15 cellular contexts compared by ENCODE assay signal in the genomic region with DNA sequence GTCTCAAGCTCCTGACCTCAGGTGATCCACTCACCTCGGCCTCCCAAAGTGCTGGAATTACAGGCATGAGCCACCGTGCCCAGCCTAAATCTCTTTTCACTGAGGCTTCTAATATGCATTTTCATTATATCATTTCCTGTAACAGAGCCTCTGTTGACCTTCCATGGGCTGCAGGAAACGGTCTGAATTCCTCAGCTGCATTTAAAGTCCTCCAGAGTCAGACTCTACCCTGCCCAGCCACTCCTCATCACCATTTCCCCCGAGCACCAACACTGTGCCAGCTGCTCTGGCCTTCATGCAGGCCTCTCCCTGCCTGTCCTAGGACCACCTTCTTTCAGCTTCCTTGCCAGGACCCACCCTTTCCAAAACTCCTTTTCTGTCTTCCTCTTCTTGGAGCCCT. TPM values are rescaled to one million over a fixed set of nuclear protein-coding genes. Genes with fewer than 3 reads are reported as not detected.
DNase-seq lines count a peak whose midpoint lies in the region; ATAC-seq and TF ChIP-seq lines count a peak whose summit lies in the region.
"Had no signal": no experiment of that assay in that cellular context is flagged by ENCODE, and none has a peak within 500 bp of the region (broad histone marks: within the 10 kb centered on the region; RNA-seq: fewer than 3 reads in every experiment).

No MANE protein-coding gene starts in this region.

- H3K27ac Mint-ChIP-seq in chondrocyte (ENCODE audit: unreplicated experiment): peak overlapping the region; percentile 90
- H3K27ac Mint-ChIP-seq in activated CD4-positive, alpha-beta memory T cell treated with anti-CD3 and anti-CD28 coated beads, Interleukin-2, amount 10 ng/mL, durations not matched to agents 7 days and 5 days: no peak overlapping the region

- ATAC-seq in Right ventricle myocardium inferior (peak; percentile 12), left lung (peak; percentile 43), aorta (ENCODE audit: low FRiP score) (peak; percentile 39), GM21737 (IDR thresholded peaks at IDR 0.05; ENCODE audit: unreplicated experiment) (no peak), HG03025 (IDR thresholded peaks at IDR 0.05; ENCODE audit: low FRiP score, unreplicated experiment) (no peak)
- ATAC-seq: stimulated activated naive CD8-positive, alpha-beta T cell treated with anti-CD3 and anti-CD28 coated beads, Interleukin-15, Interleukin-2, amounts not matched to agents 100 U/mL and 50 U/mL, for 24 hours had no signal

- intact Hi-C loops in Right ventricle myocardium inferior (cut with DNase I) (loop anchor here (10.0 kb wide), 1 partner anchor 430 kb away; a partner anchor contains a TSS), cardiac septum (cut with DNase I) (loop anchor here (10.0 kb wide), 1 partner anchor 370 kb away; a partner anchor contains a TSS), left lung (cut with DNase I) (loop anchor here in 1 of 2 donors (5.0 kb wide), 1 partner anchor 272 kb away; no protein-coding TSS in a partner anchor), aorta (cut with DNase I) (loop anchor here (2.0 to 10.0 kb wide), 4 partner anchors 200 to 360 kb away; no protein-coding TSS in a partner anchor)

- DNase-seq in Right ventricle myocardium inferior (ENCODE audit: missing footprints) (no peak), cardiac septum (ENCODE audit: low spot score) (no peak), chondrocyte (ENCODE audit: low spot score) (no peak), left lung (no peak), aorta (peak in 1 of 2 donors; percentile 74)
- no peak for DNase-seq in activated CD4-positive, alpha-beta memory T cell treated with anti-CD3 and anti-CD28 coated beads, Interleukin-2, amount 10 ng/mL, durations not matched to agents 7 days and 5 days
- DNase-seq: activated CD8-positive, alpha-beta memory T cell treated with anti-CD3 and anti-CD28 coated beads, Interleukin-2, amount 50 U/mL, for 48 hours; amygdala; NCI-H187; stimulated activated CD4-positive, alpha-beta T cell treated with anti-CD3 and anti-CD28 coated beads, Interleukin-2, amount 100 ng/mL, for 24 hours; stimulated activated naive CD8-positive, alpha-beta T cell treated with anti-CD3 and anti-CD28 coated beads, Interleukin-15, Interleukin-2, amounts not matched to agents 100 U/mL and 50 U/mL, for 24 hours; T1000 had no signal

- no peaks in the 10 kb centered on the region for H3K9me3 Mint-ChIP-seq in chondrocyte (ENCODE audit: low read depth)
- H3K9me3 Mint-ChIP-seq in activated CD4-positive, alpha-beta memory T cell treated with anti-CD3 and anti-CD28 coated beads, Interleukin-2, amount 10 ng/mL, durations not matched to agents 7 days and 5 days: no peaks in the 10 kb centered on the region
- H3K9me3 Mint-ChIP-seq: IgD-negative memory B cell had no signal

- no peaks in the 10 kb centered on the region for H3K36me3 Mint-ChIP-seq in chondrocyte (ENCODE audit: low read depth)
- H3K36me3 Mint-ChIP-seq in activated CD4-positive, alpha-beta memory T cell treated with anti-CD3 and anti-CD28 coated beads, Interleukin-2, amount 10 ng/mL, durations not matched to agents 7 days and 5 days (ENCODE audit: low read depth): no peaks in the 10 kb centered on the region

- POLR2A ChIA-PET in activated CD4-positive, alpha-beta memory T cell treated with anti-CD3 and anti-CD28 coated beads, Interleukin-2, amount 10 ng/mL, durations not matched to agents 7 days and 5 days (lab: Charles Lee): interaction anchor here (0.9 to 8.9 kb wide), 2 partner anchors 11 to 101 kb away, joined by 3 to 174 read pairs; a partner anchor contains a TSS

- H3K27ac ChIP-seq in left lung: peak overlapping the region; percentile 29 to 37
- peak overlapping the region; percentile 18 to 83 for H3K27ac ChIP-seq in aorta (ENCODE audit: low read depth in 1 of 2, low read length in 2 of 2)

- peak overlapping the region; percentile 40 for H3K4me3 Mint-ChIP-seq in chondrocyte (ENCODE audit: unreplicated experiment)
- no peak overlapping the region for H3K4me3 Mint-ChIP-seq in activated CD4-positive, alpha-beta memory T cell treated with anti-CD3 and anti-CD28 coated beads, Interleukin-2, amount 10 ng/mL, durations not matched to agents 7 days and 5 days
- H3K4me3 Mint-ChIP-seq: IgD-negative memory B cell had no signal

- no peak for TF ChIP-seq CTCF in chondrocyte (IDR thresholded peaks at IDR 0.05)
- TF ChIP-seq CTCF in left lung (IDR thresholded peaks at IDR 0.05): no peak

- CTCF ChIA-PET in activated CD4-positive, alpha-beta memory T cell treated with anti-CD3 and anti-CD28 coated beads, Interleukin-2, amount 10 ng/mL, durations not matched to agents 7 days and 5 days (lab: Charles Lee): interaction anchor here (0.7 to 5.7 kb wide), 14 partner anchors 8 to 696 kb away, joined by 3 to 45 read pairs (median 5); a partner anchor contains a TSS

- H3K4me3 ChIP-seq in left lung (no peak overlapping the region), aorta (ENCODE audit: low read length in 2 of 2) (no peak overlapping the region)

- no peaks in the 10 kb centered on the region for H3K36me3 ChIP-seq in left lung
- H3K36me3 ChIP-seq in aorta (ENCODE audit: control insufficient read depth in 1 of 2, insufficient read depth in 2 of 2, low read length in 1 of 2): no peaks in the 10 kb centered on the region

- 13 to 14% methylated on average over 4 of the region's 4 CpGs for WGBS in aorta, 2 donors

- H3K4me1 Mint-ChIP-seq in chondrocyte (ENCODE audit: low read depth): peaks cover 51% of the 10 kb centered on the region
- H3K4me1 Mint-ChIP-seq in activated CD4-positive, alpha-beta memory T cell treated with anti-CD3 and anti-CD28 coated beads, Interleukin-2, amount 10 ng/mL, durations not matched to agents 7 days and 5 days: peaks cover 45% of the 10 kb centered on the region

- H3K27me3 Mint-ChIP-seq in chondrocyte (ENCODE audit: low read depth): no peaks in the 10 kb centered on the region
- no peaks in the 10 kb centered on the region for H3K27me3 Mint-ChIP-seq in activated CD4-positive, alpha-beta memory T cell treated with anti-CD3 and anti-CD28 coated beads, Interleukin-2, amount 10 ng/mL, durations not matched to agents 7 days and 5 days

- H3K9me3 ChIP-seq in left lung (no peaks in the 10 kb centered on the region), aorta (ENCODE audit: control insufficient read depth, low read length) (no peaks in the 10 kb centered on the region)

- H3K27me3 ChIP-seq in left lung (no peaks in the 10 kb centered on the region), aorta (ENCODE audit: control insufficient read depth in 1 of 2, insufficient read depth in 2 of 2, low read length in 1 of 2) (no peaks in the 10 kb centered on the region)

- peaks cover 3 to 28% of the 10 kb centered on the region in 2 donors for H3K4me1 ChIP-seq in left lung
- peaks cover 0 to 2% of the 10 kb centered on the region in 2 donors for H3K4me1 ChIP-seq in aorta (ENCODE audit: control insufficient read depth in 1 of 2, insufficient read depth in 2 of 2, low read length in 2 of 2)

RNA-seq across cellular contexts. Expression of a gene that starts 9.8 kb away (rescaled TPM):
- total RNA-seq in Right ventricle myocardium inferior (83.0 TPM), cardiac septum (42.7 TPM), chondrocyte (41.0 to 53.5 TPM (median 42.2 TPM) in 3 replicates), left lung (100 to 1,000 TPM; 133 to 348 TPM), aorta (100 to 1,000 TPM; 126 to 186 TPM)
- 10 to 100 TPM; 83.0 to 97.1 TPM for polyA plus RNA-seq in aorta
- total RNA-seq in activated CD4-positive, alpha-beta memory T cell treated with anti-CD3 and anti-CD28 coated beads, Interleukin-2, amount 10 ng/mL, durations not matched to agents 7 days and 5 days: 100 to 1,000 TPM; 102 to 109 TPM

Comparison
In these comparisons a context has a peak if more than half of its experiments do, and no peak if none do; other contexts are left out.
1. ATAC-seq: peak in Right ventricle myocardium inferior (single experiment), left lung (single experiment) and aorta (single experiment); none in GM21737 (single experiment) and HG03025 (single experiment).